11 cellular contexts compared by ENCODE assay signal in the genomic region with DNA sequence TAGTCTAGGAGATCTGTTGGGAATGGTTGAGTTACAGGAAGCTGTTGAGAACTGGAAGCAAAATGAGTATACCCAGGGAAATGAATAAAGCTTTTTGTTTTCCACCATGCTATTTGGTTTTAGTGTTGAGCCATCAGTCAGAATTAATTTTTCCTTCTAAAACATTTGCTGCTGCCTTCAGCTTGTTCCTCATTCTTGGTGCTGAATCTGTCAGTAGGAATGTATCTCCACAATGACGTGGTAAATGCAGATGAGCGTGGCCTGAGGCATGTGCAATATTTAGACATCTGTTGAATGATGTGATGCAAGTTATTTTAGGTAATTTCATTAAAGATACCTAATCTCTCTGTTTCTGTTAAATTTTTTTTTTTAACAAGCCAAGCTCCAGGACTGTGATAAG. TPM values are rescaled to one million over a fixed set of nuclear protein-coding genes. Genes with fewer than 3 reads are reported as not detected.
DNase-seq lines count a peak whose midpoint lies in the region; ATAC-seq and TF ChIP-seq lines count a peak whose summit lies in the region.
"Had no signal": no experiment of that assay in that cellular context is flagged by ENCODE, and none has a peak within 500 bp of the region (broad histone marks: within the 10 kb centered on the region; RNA-seq: fewer than 3 reads in every experiment).

No MANE protein-coding gene starts in this region.

- 50 to 65% (median 59%) methylated on average over 2 of the region's 2 CpGs for WGBS in adrenal gland, 4 donors

- peaks cover 96% of the 10 kb centered on the region for H3K4me1 Mint-ChIP-seq in activated T-cell treated with anti-CD3 and anti-CD28 coated beads, Interleukin-2, amount 50 U/mL, for 24 hours (ENCODE audit: low read depth)
- H3K4me1 Mint-ChIP-seq in stimulated activated naive B cell treated with anti-CD40 and anti-IgM and Interleukin-4, amounts not matched to agents 10 μg/mL and 1 μg/mL and 100 μg/mL, for 72 hours: peaks cover 51 to 96% of the 10 kb centered on the region in 2 donors

- H3K4me3 ChIP-seq in fibroblast of mammary gland (ENCODE audit: control insufficient read depth, low read depth, low read length) (no peak overlapping the region), uterus (no peak overlapping the region), adrenal gland (no peak overlapping the region)
- H3K4me3 ChIP-seq: heart right ventricle had no signal

- TF ChIP-seq POLR2A in uterus (IDR thresholded peaks at IDR 0.05): no peak
- no peak for TF ChIP-seq POLR2A in adrenal gland (IDR thresholded peaks at IDR 0.05)

- H3K36me3 Mint-ChIP-seq in activated T-cell treated with anti-CD3 and anti-CD28 coated beads, Interleukin-2, amount 50 U/mL, for 24 hours (ENCODE audit: low read depth): peaks cover 99% of the 10 kb centered on the region
- peaks cover 61 to 81% of the 10 kb centered on the region in 2 donors for H3K36me3 Mint-ChIP-seq in stimulated activated naive B cell treated with anti-CD40 and anti-IgM and Interleukin-4, amounts not matched to agents 10 μg/mL and 1 μg/mL and 100 μg/mL, for 72 hours

- no peaks in the 10 kb centered on the region for H3K36me3 ChIP-seq in uterus
- peaks cover 0 to 34% of the 10 kb centered on the region in 2 donors for H3K36me3 ChIP-seq in adrenal gland (replicated peaks in 1 of 2)

- ATAC-seq in SK-N-SH treated with all-trans-retinoic acid at 6 μM for 48 hours: peak; percentile 77
- ATAC-seq in stimulated activated naive B cell treated with anti-CD40 and anti-IgM and Interleukin-4, amounts not matched to agents 10 μg/mL and 1 μg/mL and 100 μg/mL, for 72 hours (replicated peaks): peak; percentile 36 to 47

- DNase-seq in activated T-cell treated with anti-CD3 and anti-CD28 coated beads, Interleukin-2, amount 50 U/mL, for 24 hours: no peak
- no peak for DNase-seq in activated T-cell treated with anti-CD3 and anti-CD28 coated beads, Interleukin-2, amount 50 U/mL, for 48 hours
- DNase-seq in fibroblast of mammary gland (ENCODE audit: low read depth): peak; percentile 90
- DNase-seq in stimulated activated naive B cell treated with anti-CD40 and anti-IgM and Interleukin-4, amounts not matched to agents 10 μg/mL and 1 μg/mL and 100 μg/mL, for 72 hours: no peak
- no peak for DNase-seq in DMS153 treated with DMSO at 0.1 percent for 48 hours (lab: John Stamatoyannopoulos, UW; ENCODE audit: unreplicated experiment)
- DNase-seq in uterus: no peak
- DNase-seq in adrenal gland: no peak
- DNase-seq: heart right ventricle; stimulated activated naive CD4-positive, alpha-beta T cell had no signal

- H3K27me3 Mint-ChIP-seq in activated T-cell treated with anti-CD3 and anti-CD28 coated beads, Interleukin-2, amount 50 U/mL, for 24 hours: no peaks in the 10 kb centered on the region
- no peaks in the 10 kb centered on the region for H3K27me3 Mint-ChIP-seq in stimulated activated naive B cell treated with anti-CD40 and anti-IgM and Interleukin-4, amounts not matched to agents 10 μg/mL and 1 μg/mL and 100 μg/mL, for 72 hours
- H3K27me3 Mint-ChIP-seq: progenitor cell of endocrine pancreas had no signal

- peak overlapping the region; percentile 95 for H3K27ac Mint-ChIP-seq in activated T-cell treated with anti-CD3 and anti-CD28 coated beads, Interleukin-2, amount 50 U/mL, for 24 hours
- peak overlapping the region; percentile 37 for H3K27ac Mint-ChIP-seq in stimulated activated naive B cell treated with anti-CD40 and anti-IgM and Interleukin-4, amounts not matched to agents 10 μg/mL and 1 μg/mL and 100 μg/mL, for 72 hours

- no peaks in the 10 kb centered on the region for H3K9me3 Mint-ChIP-seq in activated T-cell treated with anti-CD3 and anti-CD28 coated beads, Interleukin-2, amount 50 U/mL, for 24 hours
- H3K9me3 Mint-ChIP-seq in stimulated activated naive B cell treated with anti-CD40 and anti-IgM and Interleukin-4, amounts not matched to agents 10 μg/mL and 1 μg/mL and 100 μg/mL, for 72 hours: no peaks in the 10 kb centered on the region

- peaks cover 14 to 16% of the 10 kb centered on the region in 2 donors for H3K4me1 ChIP-seq in uterus
- peaks cover 43 to 92% of the 10 kb centered on the region in 2 donors for H3K4me1 ChIP-seq in adrenal gland (replicated peaks in 1 of 2)

- no peak overlapping the region for H3K27ac ChIP-seq in uterus
- H3K27ac ChIP-seq in adrenal gland: no peak overlapping the region

- peak overlapping the region; percentile 61 for H3K4me3 Mint-ChIP-seq in activated T-cell treated with anti-CD3 and anti-CD28 coated beads, Interleukin-2, amount 50 U/mL, for 24 hours
- peak overlapping the region in 1 of 2 donors; percentile 25 for H3K4me3 Mint-ChIP-seq in stimulated activated naive B cell treated with anti-CD40 and anti-IgM and Interleukin-4, amounts not matched to agents 10 μg/mL and 1 μg/mL and 100 μg/mL, for 72 hours

- intact Hi-C loops in uterus (cut with DNase I; ENCODE audit: low total_unique reads) (no loop called here), adrenal gland (cut with DNase I) (no loop called here)

- no peaks in the 10 kb centered on the region for H3K9me3 ChIP-seq in uterus
- no peaks in the 10 kb centered on the region for H3K9me3 ChIP-seq in adrenal gland (replicated peaks in 1 of 3)
- H3K9me3 ChIP-seq: heart right ventricle had no signal

- TF ChIP-seq CTCF in fibroblast of mammary gland (conservative IDR thresholded peaks at IDR 0.05; ENCODE audit: control insufficient read depth, insufficient read depth, low read depth, low read length): no peak
- TF ChIP-seq CTCF in uterus (IDR thresholded peaks at IDR 0.05): no peak
- TF ChIP-seq CTCF in adrenal gland (IDR thresholded peaks at IDR 0.05): no peak

- H3K27me3 ChIP-seq in uterus: no peaks in the 10 kb centered on the region
- no peaks in the 10 kb centered on the region for H3K27me3 ChIP-seq in adrenal gland
- H3K27me3 ChIP-seq: heart right ventricle had no signal

TF ChIP-seq in SK-N-SH treated with all-trans-retinoic acid at 6 μM for 48 hours, 23 proteins besides CTCF, POLR2A, EP300 and RAD21:
- TF ChIP-seq ISL1 (CRISPR knock-in tag; IDR thresholded peaks at IDR 0.05): peak; percentile 26; the same call in 1 of the 2 replicates
- no peak for TF ChIP-seq TOX (CRISPR knock-in tag; IDR thresholded peaks at IDR 0.05; ENCODE audit: borderline replicate concordance)

RNA-seq across cellular contexts. Expression of gene HAPSTR1, which starts 10.9 kb away (rescaled TPM):
- 100 to 1,000 TPM in 1 of 4 donors, 10 to 100 TPM in 3; 16.1 to 113 (median 45.9) TPM for total RNA-seq in uterus
- total RNA-seq in adrenal gland: 10 to 100 TPM; 37.4 to 93.2 (median 69.3) TPM
- 10 to 100 TPM in 1 of 3 donors, 1 to 10 TPM in 2; 5.8 to 36.8 (median 9.4) TPM for polyA plus RNA-seq in adrenal gland
